Comparison of ENCODE assay signal across 10 cellular contexts in genomic region chrX:103488332-103488731, GRCh38. TPM values are rescaled to one million over a fixed set of nuclear protein-coding genes. Genes with fewer than 3 reads are reported as not detected.
A peak's percentile ranks its signal among the peaks of the same experiment; 100 is the strongest.
DNase-seq lines count a peak whose midpoint lies in the region; ATAC-seq, FAIRE-seq and TF ChIP-seq lines count a peak whose summit lies in the region.
"Had no signal": no experiment of that assay in that cellular context is flagged by ENCODE, and none has a peak within 500 bp of the region (broad histone marks: within the 10 kb centered on the region; RNA-seq: fewer than 3 reads in every experiment).

No MANE protein-coding gene starts in this region.

- BruUV-seq in GM12878 (replicated peaks; lab: Mats Ljungman, UMichigan), result no TSS peak
- BruUV-seq in HepG2 (replicated peaks; lab: Mats Ljungman, UMichigan), result no TSS peak

- no peaks in the 10 kb centered on the region for H3K9me3 Mint-ChIP-seq in natural killer cell treated with Interleukin-12 subunit alpha and Interleukin-12 subunit beta and Interleukin-15 and Interleukin-18, amount 100 ng/mL, for 72 hours

- no peak overlapping the region for H3K4me3 ChIP-seq in GM12878
- H3K4me3 ChIP-seq in HepG2 (replicated peaks in 1 of 3; ENCODE audit: insufficient read depth in 1 of 3, low read depth in 2 of 3, low read length in 3 of 3), result no peak overlapping the region
- H3K4me3 ChIP-seq in pancreas, result no peak overlapping the region
- H3K4me3 ChIP-seq in stomach, result no peak overlapping the region

- TF ChIP-seq RAD21 in GM12878 (IDR thresholded peaks at IDR 0.05; ENCODE audit: insufficient read depth, low read depth, low read length) (no peak), HepG2 (CRISPR knock-in tag; IDR thresholded peaks at IDR 0.05) (no peak)

- no peak overlapping the region for H3K4me3 Mint-ChIP-seq in natural killer cell treated with Interleukin-12 subunit alpha and Interleukin-12 subunit beta and Interleukin-15 and Interleukin-18, amount 100 ng/mL, for 72 hours

- WGBS in GM12878 (ENCODE audit: insufficient coverage, insufficient replicate concordance, low lambda C conversion rate, missing lambda C conversion rate), result 40% methylated on average over 4 of the region's 4 CpGs
- 12% methylated on average over 4 of the region's 4 CpGs for WGBS in HepG2 (ENCODE audit: low lambda C conversion rate)
- WGBS in pancreas, 2 donors, result 20 to 21% methylated on average over 4 of the region's 4 CpGs
- WGBS in stomach, 5 donors, result 19 to 39% (median 32%) methylated on average over 4 of the region's 4 CpGs

- H3K27me3 Mint-ChIP-seq in natural killer cell treated with Interleukin-12 subunit alpha and Interleukin-12 subunit beta and Interleukin-15 and Interleukin-18, amount 100 ng/mL, for 72 hours, result peaks cover under 1 to 3% of the 10 kb centered on the region in 2 donors

- RAD21 ChIA-PET in GM12878 (lab: Charles Lee; ENCODE audit: unreplicated experiment), result no interaction called here

- no peak for TF ChIP-seq POLR2A in GM12878 (IDR thresholded peaks at IDR 0.05; ENCODE audit: low read depth, low read length)
- no peak for TF ChIP-seq POLR2A in HepG2 (IDR thresholded peaks at IDR 0.05; ENCODE audit: insufficient read depth in 1 of 2, low read depth in 2 of 2, low read length in 2 of 2)
- TF ChIP-seq POLR2A in stomach (IDR thresholded peaks at IDR 0.05), result no peak

- peaks cover 0 to 3% of the 10 kb centered on the region in 2 donors for H3K4me1 Mint-ChIP-seq in natural killer cell treated with Interleukin-12 subunit alpha and Interleukin-12 subunit beta and Interleukin-15 and Interleukin-18, amount 100 ng/mL, for 72 hours (ENCODE audit: low read depth in 2 of 2)

- DNase-seq in Caki2 (ENCODE audit: low read depth) (peak; percentile 14), HT-29 (ENCODE audit: low spot score) (peak; percentile 18), GM12878 (ENCODE audit: low read depth, low spot score) (no peak), HepG2 (ENCODE audit: low spot score) (no peak), pancreas (no peak), stomach (no peak)
- DNase-seq in natural killer cell treated with Interleukin-12 subunit alpha and Interleukin-12 subunit beta and Interleukin-15 and Interleukin-18, amount 100 ng/mL, for 72 hours (ENCODE audit: low spot score), result no peak
- DNase-seq: activated naive CD4-positive, alpha-beta T cell; stimulated activated CD4-positive, alpha-beta T cell treated with anti-CD3 and anti-CD28 coated beads, Interleukin-2, amount 100 ng/mL, for 48 hours had no signal

- no peaks in the 10 kb centered on the region for H4K20me1 ChIP-seq in GM12878 (ENCODE audit: control insufficient read depth, insufficient read depth)
- no peaks in the 10 kb centered on the region for H4K20me1 ChIP-seq in HepG2 (ENCODE audit: insufficient read depth, low read length)

- intact Hi-C loops in GM12878 (cut with micrococcal nuclease; ENCODE audit: unreplicated experiment), result no loop called here
- intact Hi-C loops in HepG2 (cut with micrococcal nuclease; ENCODE audit: unreplicated experiment), result no loop called here
- intact Hi-C loops in pancreas (cut with DNase I), result no loop called here
- intact Hi-C loops in stomach (cut with DNase I; ENCODE audit: low total_unique reads), result no loop called here

- no peak overlapping the region for H3K27ac Mint-ChIP-seq in natural killer cell treated with Interleukin-12 subunit alpha and Interleukin-12 subunit beta and Interleukin-15 and Interleukin-18, amount 100 ng/mL, for 72 hours

- H3K9ac ChIP-seq in GM12878 (ENCODE audit: control insufficient read depth, insufficient read depth, low read length) (no peak overlapping the region), HepG2 (ENCODE audit: insufficient read depth, low read depth, low read length) (no peak overlapping the region)

- H3K27me3 ChIP-seq in GM12878 (replicated peaks in 1 of 2; ENCODE audit: control insufficient read depth in 2 of 2, insufficient read depth in 2 of 2, low read length in 1 of 2) (no peaks in the 10 kb centered on the region), HepG2 (ENCODE audit: control insufficient read depth in 1 of 2, insufficient read depth in 2 of 2, low read length in 2 of 2) (no peaks in the 10 kb centered on the region), pancreas (no peaks in the 10 kb centered on the region), stomach (no peaks in the 10 kb centered on the region)

- H3K4me2 ChIP-seq in GM12878 (ENCODE audit: control insufficient read depth, insufficient read depth), result no peak overlapping the region
- no peak overlapping the region for H3K4me2 ChIP-seq in HepG2 (ENCODE audit: low read depth, low read length)

- FAIRE-seq in GM12878 (lab: Jason Lieb, UNC), result no peak
- peak; percentile 32 for FAIRE-seq in HepG2 (lab: Jason Lieb, UNC)
- no peak for FAIRE-seq in pancreas (lab: Jason Lieb, UNC)

- TF ChIP-seq EP300 in GM12878 (IDR thresholded peaks at IDR 0.05; ENCODE audit: borderline replicate concordance in 1 of 2, control insufficient read depth in 1 of 2, low read depth in 2 of 2, low read length in 2 of 2) (no peak), HepG2 (IDR thresholded peaks at IDR 0.05; ENCODE audit: low read depth in 2 of 2, low read length in 2 of 2) (no peak), HepG2 (CRISPR knock-in tag; IDR thresholded peaks at IDR 0.05; ENCODE audit: borderline replicate concordance) (no peak), stomach (IDR thresholded peaks at IDR 0.05) (no peak)

- no peaks in the 10 kb centered on the region for H3K9me3 ChIP-seq in GM12878 (replicated peaks; ENCODE audit: control insufficient read depth, insufficient read depth, low read length)
- no peaks in the 10 kb centered on the region for H3K9me3 ChIP-seq in HepG2 (ENCODE audit: low read length)
- H3K9me3 ChIP-seq in pancreas, result no peaks in the 10 kb centered on the region
- H3K9me3 ChIP-seq in stomach, result no peaks in the 10 kb centered on the region

- POLR2A ChIA-PET in GM12878 (lab: Charles Lee), result no interaction called here
- POLR2A ChIA-PET in HepG2 (lab: Yijun Ruan, JAX), result no interaction called here

- CTCF ChIA-PET in GM12878 (lab: Yijun Ruan, JAX) (no interaction called here), HepG2 (lab: Yijun Ruan, JAX; ENCODE audit: low intra/inter-chr PET ratio, low total read pairs) (no interaction called here)

- H3K36me3 ChIP-seq in GM12878 (ENCODE audit: control insufficient read depth in 2 of 2, insufficient read depth in 2 of 2, low read length in 1 of 2) (no peaks in the 10 kb centered on the region), HepG2 (replicated peaks in 1 of 2; ENCODE audit: control insufficient read depth in 1 of 2, insufficient read depth in 2 of 2, low read length in 2 of 2) (no peaks in the 10 kb centered on the region), pancreas (no peaks in the 10 kb centered on the region), stomach (no peaks in the 10 kb centered on the region)

- no peaks in the 10 kb centered on the region for H3K4me1 ChIP-seq in GM12878 (ENCODE audit: control insufficient read depth, insufficient read depth, low read length)
- H3K4me1 ChIP-seq in HepG2 (ENCODE audit: insufficient read depth, low read length), result no peaks in the 10 kb centered on the region
- H3K4me1 ChIP-seq in pancreas, result no peaks in the 10 kb centered on the region
- H3K4me1 ChIP-seq in stomach, result no peaks in the 10 kb centered on the region

- SMC1A ChIA-PET in GM12878 (lab: Charles Lee; ENCODE audit: uncharacterized antibody, unreplicated experiment), result no interaction called here

- TF ChIP-seq CTCF in GM12878 (IDR thresholded peaks at IDR 0.05 in 2 of 3, conservative IDR thresholded peaks at IDR 0.05 in 1 of 3; ENCODE audit: control insufficient read depth in 2 of 3, extremely low read depth in 1 of 3, insufficient read depth in 1 of 3, low read depth in 3 of 3, low read length in 3 of 3), result peak; percentile 24 to 30 (median 25); a peak in 3 of 6 replicates
- no peak for TF ChIP-seq CTCF in HepG2 (CRISPR knock-in tag; IDR thresholded peaks at IDR 0.05)
- peak in 2 of 4 donors; percentile 14 to 23 for TF ChIP-seq CTCF in pancreas (IDR thresholded peaks at IDR 0.05)
- TF ChIP-seq CTCF in stomach (IDR thresholded peaks at IDR 0.05), result peak in 2 of 7 experiments; percentile 23 to 26

- no peak overlapping the region for H3K27ac ChIP-seq in GM12878 (ENCODE audit: control insufficient read depth, insufficient read depth)
- H3K27ac ChIP-seq in HepG2 (ENCODE audit: extremely low read length, insufficient read depth, low read length), result no peak overlapping the region
- H3K27ac ChIP-seq in pancreas, result no peak overlapping the region
- H3K27ac ChIP-seq in stomach, result no peak overlapping the region

- H3K79me2 ChIP-seq in GM12878 (ENCODE audit: control insufficient read depth, insufficient read depth, low read length), result no peaks in the 10 kb centered on the region
- H3K79me2 ChIP-seq in HepG2 (ENCODE audit: insufficient read depth, low read length), result no peaks in the 10 kb centered on the region

- H3K36me3 Mint-ChIP-seq in natural killer cell treated with Interleukin-12 subunit alpha and Interleukin-12 subunit beta and Interleukin-15 and Interleukin-18, amount 100 ng/mL, for 72 hours, result no peaks in the 10 kb centered on the region

- no peak overlapping the region for H2AFZ ChIP-seq in GM12878 (ENCODE audit: control insufficient read depth, low read depth, low read length)
- no peak overlapping the region for H2AFZ ChIP-seq in HepG2 (ENCODE audit: low read length)

- in situ Hi-C loops in Caki2 (cut with HindIII; ENCODE audit: low pct_unique_long_range_greater_than_20kb, low sequenced_read_pairs), result no loop called here
- in situ Hi-C loops in GM12878 (cut with MboI), result no loop called here
- in situ Hi-C loops in HepG2 (cut with HindIII; ENCODE audit: extremely low pct_ligation_motif_present, low pct_unique_long_range_greater_than_20kb), result no loop called here

- ATAC-seq in GM12878, result no peak
- no peak for ATAC-seq in HepG2
- no peak for ATAC-seq in GM21381 (IDR thresholded peaks at IDR 0.05; ENCODE audit: unreplicated experiment)
- ATAC-seq in pancreas, result no peak
- ATAC-seq in natural killer cell treated with Interleukin-12 subunit alpha and Interleukin-12 subunit beta and Interleukin-15 and Interleukin-18, amount 100 ng/mL, for 72 hours, result no peak

RNA-seq across cellular contexts. Expression of gene RAB40A, which starts 31.0 kb away (rescaled TPM):
- not detected in 2 replicates for total RNA-seq in Caki2 (2014; rRNA removed; shearing (Covaris generic); ENCODE audit: low replicate concordance)
- not detected in 2 replicates for total RNA-seq in HT-29 (2014; rRNA removed; shearing (Covaris generic))
- 3.9 and 4.4 TPM in 2 replicates for total RNA-seq in GM12878 (2013; cell fraction: nucleolus; rRNA removed)
- total RNA-seq in GM12878 (2014; rRNA removed) (0.17 and 0.38 TPM in 2 replicates), GM12878 (2014; rRNA removed; fragmentation: Illumina TruSeq; extraction: Trizol) (0.23 and 0.27 TPM in 2 replicates), GM12878 (2021) (0.08 and 0.26 TPM in 2 replicates), HepG2 (2016; rRNA removed; fragmentation: Illumina TruSeq; extraction: Trizol) (not detected in 2 replicates), pancreas (under 1 TPM in 5 of 6 donors, not detected in 1; 0.06 to 0.19 (median 0.12) TPM), stomach (under 1 TPM in 2 of 5 donors, not detected in 3; 0.58 to 0.73 TPM)
- polyA plus RNA-seq in GM12878 (2011; ENCODE audit: low read depth), result 0.14 TPM
- polyA plus RNA-seq in GM12878 (2011; rRNA removed) (0.19 and 0.35 TPM in 2 replicates), GM12878 (2014; fragmentation: Illumina TruSeq; extraction: Trizol) (0.10 and 0.33 TPM in 2 replicates), GM12878 (2014; fragmentation: Nextera tagmentation; extraction: Ambion mirVana) (under 1 TPM; 0.16 to 0.35 TPM), GM12878 (2014; rRNA removed) (0.24 and 0.38 TPM in 2 replicates), GM12878 (2016; fragmentation: Nextera tagmentation; extraction: Ambion mirVana) (under 1 TPM; 0.30 to 0.42 TPM), HepG2 (2011; rRNA removed) (0.08 and 0.11 TPM in 2 replicates), pancreas (under 1 TPM; 0.08 to 0.12 TPM), stomach (under 1 TPM; 0.19 to 0.98 (median 0.61) TPM)
- 0.07 TPM in 2 replicates for polyA plus RNA-seq in GM12878 (2011; cell fraction: cytosol; rRNA removed)
- polyA plus RNA-seq in GM12878 (2011; cell fraction: nucleus; rRNA removed), result 1.8 and 2.3 TPM in 2 replicates
- polyA plus RNA-seq in GM12878 (2012), result 0.22 and 0.39 TPM in 2 replicates
- 0.22 and 0.46 TPM in 2 replicates for polyA minus RNA-seq in GM12878 (2011; rRNA and poly(A)+ RNA removed)
- not detected in 2 replicates for polyA minus RNA-seq in GM12878 (2011; cell fraction: cytosol; rRNA and poly(A)+ RNA removed)
- 0.67 and 0.85 TPM in 2 replicates for polyA minus RNA-seq in GM12878 (2011; cell fraction: nucleus; rRNA and poly(A)+ RNA removed)
- not detected in 2 replicates for total RNA-seq in HepG2 (2016; cell fraction: cytosol; rRNA removed; fragmentation: Illumina TruSeq; extraction: Trizol; ENCODE audit: low read depth)
- not detected in 2 replicates for total RNA-seq in HepG2 (2016; cell fraction: insoluble cytoplasmic fraction; rRNA removed; fragmentation: Illumina TruSeq; extraction: Trizol)
- total RNA-seq in HepG2 (2016; cell fraction: membrane; rRNA removed; fragmentation: Illumina TruSeq; extraction: Trizol), result not detected in 2 replicates
- total RNA-seq in HepG2 (2016; cell fraction: nucleus; rRNA removed; fragmentation: Illumina TruSeq; extraction: Trizol), result not detected in 2 replicates
- polyA plus RNA-seq in HepG2 (2011; cell fraction: cytosol; rRNA removed), result 0.04 and 0.05 TPM in 2 replicates
- 0.40 and 0.80 TPM in 2 replicates for polyA plus RNA-seq in HepG2 (2011; cell fraction: nucleus; rRNA removed)
- polyA plus RNA-seq in HepG2 (2012), result 0.07 and 0.17 TPM in 2 replicates
- polyA plus RNA-seq in HepG2 (2016; cell fraction: cytosol; fragmentation: Illumina TruSeq; extraction: Trizol; ENCODE audit: low read depth), result not detected in 2 replicates
- not detected in 2 replicates for polyA plus RNA-seq in HepG2 (2016; cell fraction: insoluble cytoplasmic fraction; fragmentation: Illumina TruSeq; extraction: Trizol; ENCODE audit: low read depth)
- not detected in 2 replicates for polyA plus RNA-seq in HepG2 (2016; cell fraction: membrane; fragmentation: Illumina TruSeq; extraction: Trizol; ENCODE audit: low read depth)
- polyA plus RNA-seq in HepG2 (2016; cell fraction: nucleus; fragmentation: Illumina TruSeq; extraction: Trizol; ENCODE audit: insufficient read depth, low read depth), result not detected in 2 replicates
- 0.05 and 0.18 TPM in 2 replicates for polyA minus RNA-seq in HepG2 (2011; rRNA and poly(A)+ RNA removed; ENCODE audit: low replicate concordance)
- polyA minus RNA-seq in HepG2 (2011; cell fraction: cytosol; rRNA and poly(A)+ RNA removed), result not detected in 2 replicates
- 0.50 and 0.77 TPM in 2 replicates for polyA minus RNA-seq in HepG2 (2011; cell fraction: nucleus; rRNA and poly(A)+ RNA removed)
- total RNA-seq in natural killer cell treated with Interleukin-12 subunit alpha and Interleukin-12 subunit beta and Interleukin-15 and Interleukin-18, amount 100 ng/mL, for 72 hours, result under 1 TPM in 1 of 2 donors, not detected in 1; 0.31 TPM

Comparison
In these comparisons a context has a peak if more than half of its experiments do, and no peak if none do; other contexts are left out.
1. DNase-seq: peak in Caki2 (single experiment) and HT-29 (single experiment); none in GM12878 (single experiment), HepG2 (single experiment), pancreas (0 of 6), stomach (single experiment) and natural killer cell treated with Interleukin-12 subunit alpha and Interleukin-12 subunit beta and Interleukin-15 and Interleukin-18, amount 100 ng/mL, for 72 hours (single experiment).